Comparison of ENCODE assay signal across 36 cellular contexts in genomic region chr12:89845356-89845755, GRCh38.
"Had no signal": no experiment of that assay in that cellular context is flagged by ENCODE, and none has a peak within 500 bp of the region (broad histone marks: within the 10 kb centered on the region; RNA-seq: fewer than 3 reads in every experiment).

No MANE protein-coding gene starts in this region.

- H3K4me1 Mint-ChIP-seq: activated CD4-positive, alpha-beta T cell treated with anti-CD3 and anti-CD28 coated beads, Interleukin-2, amount 10 ng/mL, durations not matched to agents 24 days and 14 days; activated T-helper 17 cell treated with anti-CD3 and anti-CD28 coated beads, Interleukin-2, amount 50 U/mL, for 72 hours had no signal

- H3K4me1 ChIP-seq: adrenal gland, body of pancreas, breast epithelium had no signal

- H3K4me3 Mint-ChIP-seq: activated B cell treated with CpG ODN at 0.5 μM for 24 hours; activated CD4-positive, alpha-beta memory T cell treated with anti-CD3 and anti-CD28 coated beads for 36 hours; activated CD4-positive, alpha-beta T cell treated with anti-CD3 and anti-CD28 coated beads, Interleukin-2, amount 10 ng/mL, durations not matched to agents 24 days and 14 days; activated CD8-positive, alpha-beta T cell treated with anti-CD3 and anti-CD28 coated beads for 36 hours; activated naive CD4-positive, alpha-beta T cell treated with anti-CD3 and anti-CD28 coated beads for 36 hours; activated naive CD8-positive, alpha-beta T cell treated with anti-CD3 and anti-CD28 coated beads for 36 hours; activated T-cell treated with anti-CD3 and anti-CD28 coated beads, Interleukin-2, amount 50 U/mL, for 4 hours; activated T-cell treated with anti-CD3 and anti-CD28 coated beads, Interleukin-2, amount 50 U/mL, for 72 hours; activated T-helper 1 cell treated with anti-CD3 and anti-CD28 coated beads, Interleukin-12 subunit alpha, Interleukin-12 subunit beta, Interleukin-2, Interleukin-4 antibody, amounts not matched to agents 30 ng/mL and 10 ng/mL and 1 ng/mL, durations not matched to agents 14 hours and 24 hours and 36 hours; activated T-helper 17 cell treated with anti-CD3 and anti-CD28 coated beads, Interleukin-2, amount 50 U/mL, for 72 hours; T-helper 1 cell treated with Interleukin-12 subunit alpha and Interleukin-12 subunit beta and Interleukin-4 antibody, amounts not matched to agents 30 μg/mL and 1 μg/mL, for 36 hours; T-helper 2 cell treated with Interferon-gamma antibody and Interleukin-4, amounts not matched to agents 5 μg/mL and 100 μg/mL, for 36 hours had no signal

- H3K27ac ChIP-seq: adrenal gland, body of pancreas, brain microvascular endothelial cell, breast epithelium, VCaP had no signal

- ATAC-seq: activated CD8-positive, alpha-beta T cell treated with anti-CD3 and anti-CD28 coated beads for 36 hours; activated naive CD4-positive, alpha-beta T cell treated with anti-CD3 and anti-CD28 coated beads, Interleukin-2, amount 50 U/mL, for 72 hours; activated T-cell treated with anti-CD3 and anti-CD28 coated beads, Interleukin-2, amount 50 U/mL, for 4 hours; activated T-cell treated with anti-CD3 and anti-CD28 coated beads, Interleukin-2, amount 50 U/mL, for 72 hours; body of pancreas had no signal

- H3K36me3 ChIP-seq: adrenal gland, brain microvascular endothelial cell, breast epithelium had no signal

- H3K36me3 Mint-ChIP-seq: activated CD4-positive, alpha-beta memory T cell treated with anti-CD3 and anti-CD28 coated beads for 36 hours; activated naive CD4-positive, alpha-beta T cell treated with anti-CD3 and anti-CD28 coated beads, Interleukin-2, amount 50 U/mL, for 72 hours; activated naive CD8-positive, alpha-beta T cell treated with anti-CD3 and anti-CD28 coated beads for 36 hours had no signal

- H3K27me3 Mint-ChIP-seq: activated B cell treated with CpG ODN at 0.5 μM for 24 hours; activated CD4-positive, alpha-beta memory T cell treated with anti-CD3 and anti-CD28 coated beads for 36 hours; activated CD4-positive, alpha-beta T cell treated with anti-CD3 and anti-CD28 coated beads, Interleukin-2, amount 10 ng/mL, durations not matched to agents 24 days and 14 days; activated CD8-positive, alpha-beta T cell treated with anti-CD3 and anti-CD28 coated beads for 36 hours; activated naive CD8-positive, alpha-beta T cell treated with anti-CD3 and anti-CD28 coated beads for 36 hours; activated T-helper 17 cell treated with anti-CD3 and anti-CD28 coated beads, Interleukin-2, amount 50 U/mL, for 72 hours had no signal

- H3K27me3 ChIP-seq: adrenal gland, body of pancreas, brain microvascular endothelial cell, breast epithelium had no signal

- H3K27ac Mint-ChIP-seq: activated B cell treated with CpG ODN at 0.5 μM for 24 hours; activated CD4-positive, alpha-beta memory T cell treated with anti-CD3 and anti-CD28 coated beads for 36 hours; activated CD4-positive, alpha-beta T cell treated with anti-CD3 and anti-CD28 coated beads, Interleukin-2, amount 10 ng/mL, durations not matched to agents 24 days and 14 days; activated CD8-positive, alpha-beta T cell treated with anti-CD3 and anti-CD28 coated beads for 36 hours; activated naive CD4-positive, alpha-beta T cell treated with anti-CD3 and anti-CD28 coated beads for 36 hours; activated naive CD4-positive, alpha-beta T cell treated with anti-CD3 and anti-CD28 coated beads, Interleukin-2, amount 50 U/mL, for 72 hours; activated naive CD8-positive, alpha-beta T cell treated with anti-CD3 and anti-CD28 coated beads for 36 hours; activated T-cell treated with anti-CD3 and anti-CD28 coated beads, Interleukin-2, amount 50 U/mL, for 72 hours; activated T-helper 1 cell treated with anti-CD3 and anti-CD28 coated beads, Interleukin-12 subunit alpha, Interleukin-12 subunit beta, Interleukin-2, Interleukin-4 antibody, amounts not matched to agents 30 ng/mL and 10 ng/mL and 1 ng/mL, durations not matched to agents 14 hours and 24 hours and 36 hours; activated T-helper 17 cell treated with anti-CD3 and anti-CD28 coated beads, Interleukin-2, amount 50 U/mL, for 72 hours; T-helper 1 cell treated with Interleukin-12 subunit alpha and Interleukin-12 subunit beta and Interleukin-4 antibody, amounts not matched to agents 30 μg/mL and 1 μg/mL, for 36 hours; T-helper 2 cell treated with Interferon-gamma antibody and Interleukin-4, amounts not matched to agents 5 μg/mL and 100 μg/mL, for 36 hours had no signal

- H3K4me3 ChIP-seq: adrenal gland, body of pancreas, breast epithelium had no signal

- H3K9me3 Mint-ChIP-seq: activated B cell treated with CpG ODN at 0.5 μM for 24 hours; activated CD4-positive, alpha-beta memory T cell treated with anti-CD3 and anti-CD28 coated beads for 36 hours; activated CD4-positive, alpha-beta T cell treated with anti-CD3 and anti-CD28 coated beads, Interleukin-2, amount 10 ng/mL, durations not matched to agents 24 days and 14 days; activated CD8-positive, alpha-beta T cell treated with anti-CD3 and anti-CD28 coated beads for 36 hours; activated naive CD4-positive, alpha-beta T cell treated with anti-CD3 and anti-CD28 coated beads for 36 hours; activated naive CD4-positive, alpha-beta T cell treated with anti-CD3 and anti-CD28 coated beads, Interleukin-2, amount 50 U/mL, for 72 hours; activated naive CD8-positive, alpha-beta T cell treated with anti-CD3 and anti-CD28 coated beads for 36 hours; activated T-cell treated with anti-CD3 and anti-CD28 coated beads, Interleukin-2, amount 50 U/mL, for 4 hours; activated T-cell treated with anti-CD3 and anti-CD28 coated beads, Interleukin-2, amount 50 U/mL, for 72 hours; activated T-helper 1 cell treated with anti-CD3 and anti-CD28 coated beads, Interleukin-12 subunit alpha, Interleukin-12 subunit beta, Interleukin-2, Interleukin-4 antibody, amounts not matched to agents 30 ng/mL and 10 ng/mL and 1 ng/mL, durations not matched to agents 14 hours and 24 hours and 36 hours; activated T-helper 17 cell treated with anti-CD3 and anti-CD28 coated beads, Interleukin-2, amount 50 U/mL, for 72 hours; T-helper 1 cell treated with Interleukin-12 subunit alpha and Interleukin-12 subunit beta and Interleukin-4 antibody, amounts not matched to agents 30 μg/mL and 1 μg/mL, for 36 hours; T-helper 2 cell treated with Interferon-gamma antibody and Interleukin-4, amounts not matched to agents 5 μg/mL and 100 μg/mL, for 36 hours had no signal

- DNase-seq: activated B cell treated with CpG ODN at 0.5 μM for 24 hours; activated CD4-positive, alpha-beta memory T cell treated with anti-CD3 and anti-CD28 coated beads for 36 hours; activated CD4-positive, alpha-beta T cell treated with anti-CD3 and anti-CD28 coated beads for 4 hours; activated CD4-positive, alpha-beta T cell treated with anti-CD3 and anti-CD28 coated beads, Interleukin-2, amount 10 ng/mL, durations not matched to agents 24 days and 14 days; activated CD4-positive, alpha-beta T cell treated with anti-CD3 and anti-CD28 coated beads, Interleukin-2, amount 50 U/mL, for 1 hour; activated CD4-positive, alpha-beta T cell treated with anti-CD3 and anti-CD28 coated beads, Interleukin-2, amount 50 U/mL, for 4 hours; activated CD4-positive, CD25-positive, alpha-beta regulatory T cell treated with anti-CD3 and anti-CD28 coated beads, Interleukin-2, amount 50 U/mL, for 72 hours; activated CD8-positive, alpha-beta memory T cell treated with anti-CD3 and anti-CD28 coated beads, Interleukin-2, amount 50 U/mL, for 4 hours; activated CD8-positive, alpha-beta T cell treated with anti-CD3 and anti-CD28 coated beads for 36 hours; activated effector memory CD4-positive, alpha-beta T cell treated with anti-CD3 and anti-CD28 coated beads, Interleukin-2, amount 50 U/mL, for 16 hours; activated gamma-delta T cell treated with Interleukin-2 at 50 U/mL for 16 hours; activated naive CD4-positive, alpha-beta T cell; activated naive CD4-positive, alpha-beta T cell treated with anti-CD3 and anti-CD28 coated beads for 36 hours; activated naive CD4-positive, alpha-beta T cell treated with anti-CD3 and anti-CD28 coated beads, Interleukin-2, amount 50 U/mL, for 16 hours; activated naive CD8-positive, alpha-beta T cell treated with anti-CD3 and anti-CD28 coated beads for 36 hours; activated T-cell treated with anti-CD3 and anti-CD28 coated beads for 4 hours; activated T-cell treated with anti-CD3 and anti-CD28 coated beads, Interleukin-2, amount 50 U/mL, for 1 hour; activated T-cell treated with anti-CD3 and anti-CD28 coated beads, Interleukin-2, amount 50 U/mL, for 4 hours; activated T-cell treated with anti-CD3 and anti-CD28 coated beads, Interleukin-2, amount 50 U/mL, for 72 hours; adrenal gland; amniotic stem cell; aorta; body of pancreas; brain microvascular endothelial cell; central memory CD4-positive, alpha-beta T cell; T-helper 1 cell; T-helper 2 cell; T-helper 9 cell had no signal

- H3K9me3 ChIP-seq: adrenal gland, body of pancreas, breast epithelium had no signal

- FAIRE-seq: astrocyte had no signal
